ENCODE assay signal across 8 cellular contexts in the genomic region with DNA sequence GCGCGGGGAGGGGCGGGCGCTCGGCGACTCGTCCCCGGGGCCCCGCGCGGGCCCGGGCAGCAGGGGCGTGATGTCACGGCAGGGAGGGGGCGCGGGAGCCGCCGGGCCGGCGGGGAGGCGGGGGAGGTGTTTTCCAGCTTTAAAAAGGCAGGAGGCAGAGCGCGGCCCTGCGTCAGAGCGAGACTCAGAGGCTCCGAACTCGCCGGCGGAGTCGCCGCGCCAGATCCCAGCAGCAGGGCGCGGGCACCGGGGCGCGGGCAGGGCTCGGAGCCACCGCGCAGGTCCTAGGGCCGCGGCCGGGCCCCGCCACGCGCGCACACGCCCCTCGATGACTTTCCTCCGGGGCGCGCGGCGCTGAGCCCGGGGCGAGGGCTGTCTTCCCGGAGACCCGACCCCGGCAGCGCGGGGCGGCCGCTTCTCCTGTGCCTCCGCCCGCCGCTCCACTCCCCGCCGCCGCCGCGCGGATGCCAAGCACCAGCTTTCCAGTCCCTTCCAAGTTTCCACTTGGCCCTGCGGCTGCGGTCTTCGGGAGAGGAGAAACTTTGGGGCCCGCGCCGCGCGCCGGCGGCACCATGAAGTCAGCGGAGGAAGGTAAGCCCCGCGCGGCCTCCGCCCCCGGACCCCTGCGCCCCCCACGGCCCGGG. TPM values are rescaled to one million over a fixed set of nuclear protein-coding genes. Genes with fewer than 3 reads are reported as not detected.
A peak's percentile ranks its signal among the peaks of the same experiment; 100 is the strongest.
DNase-seq lines count a peak whose midpoint lies in the region; ATAC-seq lines count a peak whose summit lies in the region.

A gene (plus strand): TSS at position 170 of the 644 bp plus-strand sequence. CDS start 295 bp downstream, at position 465.

- H3K9me3 Mint-ChIP-seq in naive thymus-derived CD8-positive, alpha-beta T cell: no peaks in the 10 kb centered on the region
- no peaks in the 10 kb centered on the region for H3K9me3 Mint-ChIP-seq in stimulated activated naive CD8-positive, alpha-beta T cell treated with anti-CD3 and anti-CD28 coated beads, Interleukin-15, Interleukin-2, amounts not matched to agents 100 ng/mL and 50 ng/mL, for 24 hours

- H3K4me1 Mint-ChIP-seq in naive thymus-derived CD8-positive, alpha-beta T cell: peaks cover 16 to 47% (median 27%) of the 10 kb centered on the region in 4 donors
- peaks cover 34% of the 10 kb centered on the region for H3K4me1 Mint-ChIP-seq in stimulated activated naive CD8-positive, alpha-beta T cell treated with anti-CD3 and anti-CD28 coated beads, Interleukin-15, Interleukin-2, amounts not matched to agents 100 ng/mL and 50 ng/mL, for 24 hours (ENCODE audit: low read depth)

- peaks cover 0 to 6% (median 0%) of the 10 kb centered on the region in 5 donors for H3K27me3 Mint-ChIP-seq in naive thymus-derived CD8-positive, alpha-beta T cell
- peaks cover 10% of the 10 kb centered on the region for H3K27me3 Mint-ChIP-seq in stimulated activated naive CD8-positive, alpha-beta T cell treated with anti-CD3 and anti-CD28 coated beads, Interleukin-15, Interleukin-2, amounts not matched to agents 100 ng/mL and 50 ng/mL, for 24 hours

- H3K4me3 Mint-ChIP-seq in naive thymus-derived CD8-positive, alpha-beta T cell: peak within 1 kb of the TSS; percentile 75 to 90 (median 86)
- H3K4me3 Mint-ChIP-seq in stimulated activated naive CD8-positive, alpha-beta T cell treated with anti-CD3 and anti-CD28 coated beads, Interleukin-15, Interleukin-2, amounts not matched to agents 100 ng/mL and 50 ng/mL, for 24 hours: peak within 1 kb of the TSS; percentile 92

- DNase-seq in SIG-M5 treated with dmso at 0.1 percent for 504 hours (lab: John Stamatoyannopoulos, UW; ENCODE audit: unreplicated experiment) (peak; percentile 29), SIG-M5 (lab: John Stamatoyannopoulos, UW) (no peak), NCI-H460 (ENCODE audit: extremely low read depth, low read depth) (peak; percentile 32), activated T-cell treated with anti-CD3 and anti-CD28 coated beads for 1 hour (ENCODE audit: low read depth) (peak; percentile 67)
- DNase-seq in naive thymus-derived CD8-positive, alpha-beta T cell: peak; percentile 40 to 79 (median 66)

- peak within 1 kb of the TSS in 9 of 10 donors; percentile 25 to 86 (median 72) for H3K27ac Mint-ChIP-seq in naive thymus-derived CD8-positive, alpha-beta T cell
- peak within 1 kb of the TSS; percentile 90 for H3K27ac Mint-ChIP-seq in stimulated activated naive CD8-positive, alpha-beta T cell treated with anti-CD3 and anti-CD28 coated beads, Interleukin-15, Interleukin-2, amounts not matched to agents 100 ng/mL and 50 ng/mL, for 24 hours

- no peaks in the 10 kb centered on the region for H3K36me3 Mint-ChIP-seq in naive thymus-derived CD8-positive, alpha-beta T cell
- peaks cover 22% of the 10 kb centered on the region for H3K36me3 Mint-ChIP-seq in stimulated activated naive CD8-positive, alpha-beta T cell treated with anti-CD3 and anti-CD28 coated beads, Interleukin-15, Interleukin-2, amounts not matched to agents 100 ng/mL and 50 ng/mL, for 24 hours (ENCODE audit: low read depth)

- POLR2A ChIA-PET in naive thymus-derived CD8-positive, alpha-beta T cell (lab: Charles Lee): interaction anchor here (0.7 to 1.8 kb wide), 5 partner anchors 10 to 283 kb away, joined by 3 to 6 read pairs (median 5); no protein-coding TSS in a partner anchor

- peak; percentile 35 for ATAC-seq in esophagus mucosa
- ATAC-seq in naive thymus-derived CD8-positive, alpha-beta T cell: peak; percentile 18 to 44
- no peak for ATAC-seq in GM19455 (IDR thresholded peaks at IDR 0.05; ENCODE audit: unreplicated experiment)

RNA-seq across cellular contexts. Expression of the gene that starts here (rescaled TPM):
- 1.5 and 1.8 TPM in 2 replicates for total RNA-seq in NCI-H460 (2014; rRNA removed; shearing (Covaris generic))
- 4.4 TPM in 2 replicates for polyA plus RNA-seq in NCI-H460 (2014; cell fraction: nucleus; rRNA removed)
- 1.8 TPM for total RNA-seq in esophagus mucosa
- 10 to 100 TPM; 50.2 to 51.0 TPM for total RNA-seq in naive thymus-derived CD8-positive, alpha-beta T cell
- 10 to 100 TPM; 12.7 to 34.9 (median 17.4) TPM for polyA plus RNA-seq in naive thymus-derived CD8-positive, alpha-beta T cell

Comparison
In these comparisons a context has a peak if more than half of its experiments do, and no peak if none do; other contexts are left out.
1. RNA of the gene that starts here (total RNA-seq): 50.2 to 51.0 TPM in naive thymus-derived CD8-positive, alpha-beta T cell; 1.8 TPM in esophagus mucosa (single experiment) and 1.5 to 1.8 TPM in NCI-H460; every median in the first group is over 10 times any median in the second.